20 cellular contexts compared by ENCODE assay signal in the genomic region with DNA sequence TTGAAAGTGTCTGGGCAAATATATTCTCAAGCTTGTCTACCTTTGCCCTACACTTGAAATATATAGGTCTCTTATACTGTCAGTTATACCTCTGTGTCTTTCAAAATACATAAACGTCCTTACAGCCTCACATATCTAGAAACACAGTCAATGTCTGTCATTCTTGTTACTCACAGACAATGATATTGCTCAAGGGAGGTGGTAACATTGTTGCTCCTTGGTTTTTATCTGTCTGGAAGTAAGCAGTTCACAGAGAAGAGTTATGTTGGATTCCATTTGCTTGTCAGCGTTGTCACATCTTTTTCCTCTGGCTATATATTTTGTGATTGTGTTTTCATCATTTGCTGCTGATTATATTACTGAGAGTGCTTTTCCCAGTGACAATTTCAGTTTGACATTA.
A peak's percentile ranks its signal among the peaks of the same experiment; 100 is the strongest.
DNase-seq lines count a peak whose midpoint lies in the region; ATAC-seq, FAIRE-seq and TF ChIP-seq lines count a peak whose summit lies in the region.
"Had no signal": no experiment of that assay in that cellular context is flagged by ENCODE, and none has a peak within 500 bp of the region (broad histone marks: within the 10 kb centered on the region; RNA-seq: fewer than 3 reads in every experiment).

No MANE protein-coding gene starts in this region.

- H3K36me3 Mint-ChIP-seq in activated CD4-positive, alpha-beta T cell treated with anti-CD3 and anti-CD28 coated beads for 36 hours (ENCODE audit: low read depth), result no peaks in the 10 kb centered on the region
- H3K36me3 Mint-ChIP-seq: CD4-positive, alpha-beta memory T cell had no signal

- no peaks in the 10 kb centered on the region for H3K4me1 Mint-ChIP-seq in activated CD4-positive, alpha-beta T cell treated with anti-CD3 and anti-CD28 coated beads for 36 hours
- H3K4me1 Mint-ChIP-seq: CD4-positive, alpha-beta memory T cell had no signal

- H4K20me1 ChIP-seq in SU-DHL-6 (ENCODE audit: low read depth, low read length), result no peaks in the 10 kb centered on the region

- POLR2A ChIA-PET in activated CD4-positive, alpha-beta T cell treated with anti-CD3 and anti-CD28 coated beads for 36 hours (lab: Charles Lee), result no interaction called here

- no peaks in the 10 kb centered on the region for H3K36me3 ChIP-seq in SU-DHL-6 (ENCODE audit: low read length)
- H3K36me3 ChIP-seq in bronchial epithelial cell (ENCODE audit: control insufficient read depth, insufficient read depth, low read length), result no peaks in the 10 kb centered on the region
- H3K36me3 ChIP-seq: HAP-1 had no signal

- H3K79me2 ChIP-seq in SU-DHL-6 (ENCODE audit: insufficient read depth, low read length), result no peaks in the 10 kb centered on the region

- H3K27ac Mint-ChIP-seq in activated CD4-positive, alpha-beta T cell treated with anti-CD3 and anti-CD28 coated beads for 36 hours, result no peak overlapping the region
- H3K27ac Mint-ChIP-seq: CD4-positive, alpha-beta memory T cell; HFFc6 had no signal

- no peak overlapping the region for H3K4me2 ChIP-seq in SU-DHL-6 (ENCODE audit: low read depth, low read length, poor library complexity, severe bottlenecking)

- TF ChIP-seq CTCF in SU-DHL-6 (IDR thresholded peaks at IDR 0.05; ENCODE audit: insufficient read depth, low read length, poor library complexity, severe bottlenecking) (no peak), bronchial epithelial cell (IDR thresholded peaks at IDR 0.05; ENCODE audit: insufficient read depth, low read length, severe bottlenecking) (no peak), fibroblast of pulmonary artery (IDR thresholded peaks at IDR 0.05; ENCODE audit: low read length, missing control alignments) (no peak)

- no peaks in the 10 kb centered on the region for H3K27me3 ChIP-seq in SU-DHL-6 (ENCODE audit: low read length)
- H3K27me3 ChIP-seq in bronchial epithelial cell (ENCODE audit: control insufficient read depth, insufficient read depth, low read length), result no peaks in the 10 kb centered on the region

- peaks cover 11% of the 10 kb centered on the region for H3K9me3 Mint-ChIP-seq in activated CD4-positive, alpha-beta T cell treated with anti-CD3 and anti-CD28 coated beads for 36 hours (ENCODE audit: low read depth)

- no peak overlapping the region for H3K4me3 ChIP-seq in SU-DHL-6 (ENCODE audit: insufficient read depth, low read length, poor library complexity, severe bottlenecking)
- no peak overlapping the region for H3K4me3 ChIP-seq in bronchial epithelial cell (ENCODE audit: low read depth, low read length)
- H3K4me3 ChIP-seq in fibroblast of pulmonary artery (replicated peaks; ENCODE audit: low read depth, low read length), result no peak overlapping the region
- H3K4me3 ChIP-seq: HAP-1 had no signal

- intact Hi-C loops in activated CD4-positive, alpha-beta T cell treated with anti-CD3 and anti-CD28 coated beads for 36 hours (cut with DNase I, micrococcal nuclease), result no loop called here

- H3F3A ChIP-seq in SU-DHL-6 (ENCODE audit: insufficient read depth), result no peaks in the 10 kb centered on the region

- H3K27me3 Mint-ChIP-seq in activated CD4-positive, alpha-beta T cell treated with anti-CD3 and anti-CD28 coated beads for 36 hours, result no peaks in the 10 kb centered on the region
- H3K27me3 Mint-ChIP-seq: CD4-positive, alpha-beta memory T cell had no signal

- no peak overlapping the region for H3K4me3 Mint-ChIP-seq in activated CD4-positive, alpha-beta T cell treated with anti-CD3 and anti-CD28 coated beads for 36 hours
- H3K4me3 Mint-ChIP-seq: CD4-positive, alpha-beta memory T cell; HFFc6 had no signal

- ATAC-seq in HG02610 (IDR thresholded peaks at IDR 0.05; ENCODE audit: unreplicated experiment) (no peak), GM18861 (IDR thresholded peaks at IDR 0.05; ENCODE audit: unreplicated experiment) (no peak)
- ATAC-seq in activated CD4-positive, alpha-beta T cell treated with anti-CD3 and anti-CD28 coated beads for 36 hours, result no peak

- peak overlapping the region; percentile 85 for H2AFZ ChIP-seq in SU-DHL-6 (ENCODE audit: low read depth, low read length, severe bottlenecking)

- DNase-seq in bronchial epithelial cell (ENCODE audit: low read depth) (peak; percentile 9), fibroblast of pulmonary artery (ENCODE audit: low read depth) (peak; percentile 0), HuH-7 (ENCODE audit: low spot score) (no peak)
- DNase-seq in activated CD4-positive, alpha-beta T cell treated with anti-CD3 and anti-CD28 coated beads for 36 hours, result no peak
- DNase-seq: C1 segment of cervical spinal cord; Calu3; CD4-positive, alpha-beta memory T cell; COR-L47; DMS53; DMS79 treated with DMSO at 0.1 percent for 48 hours; GF-D8; GOT3; HFFc6 had no signal

- CTCF ChIA-PET in activated CD4-positive, alpha-beta T cell treated with anti-CD3 and anti-CD28 coated beads for 36 hours (lab: Charles Lee), result no interaction called here

- 0 out of 2 replicates have a peak, but pooled peaks cover 6% of the 10 kb centered on the region for H3K9me3 ChIP-seq in SU-DHL-6 (ENCODE audit: insufficient read depth, low read length)
- H3K9me3 ChIP-seq: HAP-1 had no signal

- no peak overlapping the region for H3K9ac ChIP-seq in SU-DHL-6 (ENCODE audit: low read length)

- no peaks in the 10 kb centered on the region for H3K9me2 ChIP-seq in SU-DHL-6 (replicated peaks; ENCODE audit: insufficient read depth, low read length)

- FAIRE-seq in bronchial epithelial cell (lab: Jason Lieb, UNC), result no peak
- FAIRE-seq: GM12891, GM18507, H54 had no signal

- H3K27ac ChIP-seq in SU-DHL-6 (ENCODE audit: low read depth, low read length), result no peak overlapping the region

Comparison
In these comparisons a context has a peak if more than half of its experiments do, and no peak if none do; other contexts are left out.
1. DNase-seq: peak in bronchial epithelial cell (single experiment) and fibroblast of pulmonary artery (single experiment); none in HuH-7 (single experiment) and activated CD4-positive, alpha-beta T cell treated with anti-CD3 and anti-CD28 coated beads for 36 hours (single experiment).